In genomic region chr2:4255491-4255890, GRCh38 we compare ENCODE assay signal across 31 cellular contexts.
"Had no signal": no experiment of that assay in that cellular context is flagged by ENCODE, and none has a peak within 500 bp of the region (broad histone marks: within the 10 kb centered on the region; RNA-seq: fewer than 3 reads in every experiment).

No MANE protein-coding gene starts in this region.

- DNase-seq: activated B cell treated with CpG ODN at 0.5 μM for 24 hours; activated CD4-positive, alpha-beta memory T cell treated with anti-CD3 and anti-CD28 coated beads for 36 hours; activated CD4-positive, alpha-beta T cell treated with anti-CD3 and anti-CD28 coated beads for 36 hours; activated CD4-positive, alpha-beta T cell treated with anti-CD3 and anti-CD28 coated beads, Interleukin-2, amount 10 ng/mL, durations not matched to agents 24 days and 14 days; activated CD8-positive, alpha-beta memory T cell treated with anti-CD3 and anti-CD28 coated beads, Interleukin-2, amount 10 ng/mL, durations not matched to agents 7 days and 5 days; activated CD8-positive, alpha-beta memory T cell treated with anti-CD3 and anti-CD28 coated beads, Interleukin-2, amount 50 U/mL, for 4 hours; activated CD8-positive, alpha-beta T cell treated with anti-CD3 and anti-CD28 coated beads, Interleukin-2, amount 10 ng/mL, durations not matched to agents 7 days and 5 days; activated effector memory CD4-positive, alpha-beta T cell treated with anti-CD3 and anti-CD28 coated beads, Interleukin-2, amount 50 U/mL, for 16 hours; activated naive CD4-positive, alpha-beta T cell treated with anti-CD3 and anti-CD28 coated beads, Interleukin-2, amount 10 ng/mL, durations not matched to agents 7 days and 5 days; activated naive CD8-positive, alpha-beta T cell treated with anti-CD3 and anti-CD28 coated beads, Interleukin-2, amount 10 ng/mL, durations not matched to agents 7 days and 5 days; activated T-cell treated with anti-CD3 and anti-CD28 coated beads, Interleukin-2, amount 50 U/mL, for 1 hour; activated T-cell treated with anti-CD3 and anti-CD28 coated beads, Interleukin-2, amount 50 U/mL, for 48 hours; central memory CD4-positive, alpha-beta T cell; cerebellar nuclear complex; colonic mucosa; effector CD8-positive, alpha-beta T cell; esophagus squamous epithelium; foreskin melanocyte; T-helper 1 cell; T-helper 17 cell; T1000; WERI-Rb-1 had no signal

- FAIRE-seq: endometrium, endothelial cell of umbilical vein had no signal

- H3K9me3 ChIP-seq: ascending aorta, breast epithelium, colonic mucosa, gastroesophageal sphincter had no signal

- ATAC-seq: activated CD4-positive, alpha-beta T cell treated with anti-CD3 and anti-CD28 coated beads for 36 hours; activated CD4-positive, CD25-positive, alpha-beta regulatory T cell treated with anti-CD3 and anti-CD28 coated beads, Interleukin-2, amount 50 U/mL, for 24 hours; activated CD8-positive, alpha-beta memory T cell treated with anti-CD3 and anti-CD28 coated beads, Interleukin-2, amount 10 ng/mL, durations not matched to agents 7 days and 5 days; activated CD8-positive, alpha-beta T cell treated with anti-CD3 and anti-CD28 coated beads, Interleukin-2, amount 10 ng/mL, durations not matched to agents 7 days and 5 days; activated naive CD4-positive, alpha-beta T cell treated with anti-CD3 and anti-CD28 coated beads, Interleukin-2, amount 50 U/mL, for 72 hours; gastroesophageal sphincter; T-helper 17 cell had no signal

- H3K4me1 ChIP-seq: ascending aorta, breast epithelium, colonic mucosa, esophagus squamous epithelium, gastroesophageal sphincter had no signal

- H3K4me3 ChIP-seq: ascending aorta, breast epithelium, cardiac muscle cell, colonic mucosa, esophagus squamous epithelium, gastroesophageal sphincter had no signal

- H3K36me3 ChIP-seq: ascending aorta, breast epithelium, cardiac muscle cell, colonic mucosa, esophagus squamous epithelium, gastroesophageal sphincter, WERI-Rb-1 had no signal

- H3K27me3 ChIP-seq: ascending aorta, breast epithelium, cardiac muscle cell, colonic mucosa, esophagus squamous epithelium, gastroesophageal sphincter had no signal

- H3K27ac ChIP-seq: ascending aorta, breast epithelium, cardiac muscle cell, colonic mucosa, epithelial cell of prostate, esophagus squamous epithelium, gastroesophageal sphincter, WERI-Rb-1 had no signal
